ENCODE assay signal across 30 cellular contexts in genomic region chr5:150277043-150277442, GRCh38. TPM values are rescaled to one million over a fixed set of nuclear protein-coding genes. Genes with fewer than 3 reads are reported as not detected.
"Had no signal": no experiment of that assay in that cellular context is flagged by ENCODE, and none has a peak within 500 bp of the region (broad histone marks: within the 10 kb centered on the region; RNA-seq: fewer than 3 reads in every experiment).

No MANE protein-coding gene starts in this region.

- H3K9me3 ChIP-seq: esophagus muscularis mucosa, gastrocnemius medialis, heart left ventricle had no signal

- H3K27ac ChIP-seq: brain microvascular endothelial cell, coronary artery, esophagus muscularis mucosa, foreskin keratinocyte, gastrocnemius medialis, heart left ventricle, WERI-Rb-1 had no signal

- H3K36me3 ChIP-seq: brain microvascular endothelial cell, esophagus muscularis mucosa, gastrocnemius medialis, heart left ventricle, WERI-Rb-1 had no signal

- ATAC-seq: activated CD4-positive, CD25-positive, alpha-beta regulatory T cell treated with anti-CD3 and anti-CD28 coated beads, Interleukin-2, amount 50 U/mL, for 24 hours; activated CD8-positive, alpha-beta T cell treated with anti-CD3 and anti-CD28 coated beads for 36 hours; activated T-cell treated with anti-CD3 and anti-CD28 coated beads, Interleukin-2, amount 50 U/mL, for 4 hours; activated T-helper 17 cell treated with anti-CD3 and anti-CD28 coated beads, Interleukin-2, amount 50 U/mL, for 72 hours; effector memory CD8-positive, alpha-beta T cell; foreskin keratinocyte; gastrocnemius medialis; heart left ventricle had no signal

- H3K27me3 ChIP-seq: brain microvascular endothelial cell, esophagus muscularis mucosa, foreskin keratinocyte, gastrocnemius medialis, heart left ventricle had no signal

- DNase-seq: activated B cell treated with CpG ODN at 0.5 μM for 24 hours; activated CD4-positive, alpha-beta T cell treated with anti-CD3 and anti-CD28 coated beads for 48 hours; activated CD4-positive, alpha-beta T cell treated with anti-CD3 and anti-CD28 coated beads, Interleukin-2, amount 50 U/mL, for 1 hour; activated CD4-positive, alpha-beta T cell treated with anti-CD3 and anti-CD28 coated beads, Interleukin-2, amount 50 U/mL, for 48 hours; activated CD8-positive, alpha-beta memory T cell treated with anti-CD3 and anti-CD28 coated beads for 24 hours; activated CD8-positive, alpha-beta T cell treated with anti-CD3 and anti-CD28 coated beads for 36 hours; activated effector memory CD4-positive, alpha-beta T cell treated with Interleukin-2 at 50 U/mL for 16 hours; activated gamma-delta T cell treated with Interleukin-2 at 50 U/mL for 16 hours; activated naive CD4-positive, alpha-beta T cell treated with anti-CD3 and anti-CD28 coated beads, Interleukin-2, amount 50 U/mL, for 16 hours; activated naive CD4-positive, alpha-beta T cell treated with Interleukin-2 at 50 U/mL for 16 hours; activated T-cell treated with anti-CD3 and anti-CD28 coated beads, Interleukin-2, amount 50 U/mL, for 4 hours; amniotic stem cell; anterior cingulate cortex; brain microvascular endothelial cell; effector CD4-positive, alpha-beta T cell; effector memory CD8-positive, alpha-beta T cell; erythroblast; foreskin keratinocyte; gastrocnemius medialis; glutamatergic neuron; T-helper 2 cell; WERI-Rb-1 had no signal

- H3K4me3 ChIP-seq: coronary artery, esophagus muscularis mucosa, gastrocnemius medialis, heart left ventricle had no signal

- H3K4me1 ChIP-seq: esophagus muscularis mucosa, foreskin keratinocyte, gastrocnemius medialis, heart left ventricle had no signal

- FAIRE-seq: astrocyte, TTC549 had no signal

RNA-seq across cellular contexts. Expression of gene CAMK2A, which starts 12.5 kb away (rescaled TPM):
- total RNA-seq: activated B cell treated with CpG ODN at 0.5 μM for 24 hours; activated CD8-positive, alpha-beta T cell treated with anti-CD3 and anti-CD28 coated beads for 36 hours; activated T-cell treated with anti-CD3 and anti-CD28 coated beads, Interleukin-2, amount 50 U/mL, for 4 hours; activated T-helper 17 cell treated with anti-CD3 and anti-CD28 coated beads, Interleukin-2, amount 50 U/mL, for 72 hours; T-helper 1 cell treated with Interleukin-12 subunit alpha and Interleukin-12 subunit beta and Interleukin-4 antibody, amounts not matched to agents 30 ng/mL and 1 ng/mL, for 36 hours had no signal

RNA-seq across cellular contexts. Expression of gene ARSI, which starts 25.7 kb away (rescaled TPM):
- total RNA-seq: activated B cell treated with CpG ODN at 0.5 μM for 24 hours; activated CD8-positive, alpha-beta T cell treated with anti-CD3 and anti-CD28 coated beads for 36 hours; activated T-cell treated with anti-CD3 and anti-CD28 coated beads, Interleukin-2, amount 50 U/mL, for 4 hours; activated T-helper 17 cell treated with anti-CD3 and anti-CD28 coated beads, Interleukin-2, amount 50 U/mL, for 72 hours; gastrocnemius medialis; T-helper 1 cell treated with Interleukin-12 subunit alpha and Interleukin-12 subunit beta and Interleukin-4 antibody, amounts not matched to agents 30 ng/mL and 1 ng/mL, for 36 hours had no signal
